9 cellular contexts compared by ENCODE assay signal in the genomic region with DNA sequence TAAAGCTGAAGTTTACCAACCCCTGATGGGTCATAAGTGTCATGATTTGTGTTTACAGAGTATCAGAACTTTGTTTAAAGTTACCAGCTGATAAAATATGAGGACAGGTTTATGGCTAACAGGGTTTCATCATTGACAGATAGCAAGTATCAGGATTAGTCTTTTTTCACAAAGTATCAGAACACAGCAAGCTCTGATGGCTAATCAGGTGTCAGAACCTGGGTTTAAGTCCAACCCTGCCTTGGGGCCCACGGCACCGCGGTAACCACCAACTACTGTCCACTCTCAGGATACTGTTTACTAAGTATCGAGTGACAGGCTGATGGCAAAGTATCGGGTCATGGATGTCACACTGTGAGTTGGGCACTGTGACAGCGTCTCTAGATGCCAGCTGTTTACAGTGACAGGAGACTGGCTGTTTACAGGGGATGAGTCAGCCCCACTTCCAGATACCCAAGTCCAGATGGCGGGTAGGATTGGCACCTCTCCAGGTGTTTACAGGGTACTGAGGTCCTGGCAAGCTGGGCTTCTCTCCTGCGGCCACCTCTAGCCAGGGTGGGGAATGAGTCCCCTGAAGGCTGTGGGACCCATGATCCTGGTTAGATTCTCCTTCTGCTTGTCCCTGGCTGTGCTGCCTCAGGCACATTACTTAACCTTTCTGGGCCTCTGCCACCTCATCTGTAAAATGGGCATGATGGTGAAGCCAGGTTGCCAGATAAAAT. TPM values are rescaled to one million over a fixed set of nuclear protein-coding genes. Genes with fewer than 3 reads are reported as not detected.
A peak's percentile ranks its signal among the peaks of the same experiment; 100 is the strongest.
DNase-seq lines count a peak whose midpoint lies in the region; ATAC-seq and TF ChIP-seq lines count a peak whose summit lies in the region.
"Had no signal": no experiment of that assay in that cellular context is flagged by ENCODE, and none has a peak within 500 bp of the region (broad histone marks: within the 10 kb centered on the region; RNA-seq: fewer than 3 reads in every experiment).

No MANE protein-coding gene starts in this region.

- intact Hi-C loops in CD4-positive, alpha-beta T cell (cut with DNase I, micrococcal nuclease), result loop anchor here in 1 of 2 experiments (2.0 kb wide), 1 partner anchor 17 kb away; no protein-coding TSS in a partner anchor
- intact Hi-C loops in uterus (cut with DNase I; ENCODE audit: low total_unique reads), result no loop called here

- H3K4me1 ChIP-seq in uterus, result no peaks in the 10 kb centered on the region

- no peak overlapping the region for H3K4me3 ChIP-seq in uterus

- no peaks in the 10 kb centered on the region for H3K27me3 Mint-ChIP-seq in T-helper 17 cell
- H3K27me3 Mint-ChIP-seq in CD4-positive, alpha-beta T cell, result no peaks in the 10 kb centered on the region

- H3K36me3 Mint-ChIP-seq in T-helper 17 cell (ENCODE audit: low read depth), result no peaks in the 10 kb centered on the region
- no peaks in the 10 kb centered on the region for H3K36me3 Mint-ChIP-seq in CD4-positive, alpha-beta T cell (ENCODE audit: low read depth)

- CTCF ChIA-PET in CD4-positive, alpha-beta T cell (lab: Charles Lee), result interaction anchor here (0.9 to 1.4 kb wide), 2 partner anchors 97 to 358 kb away, joined by 3 to 4 read pairs; a partner anchor contains a TSS

- H3K27ac ChIP-seq in CD4-positive, alpha-beta T cell (ENCODE audit: low read depth, low read length), result no peak overlapping the region
- H3K27ac ChIP-seq in uterus, result no peak overlapping the region

- H3K4me3 Mint-ChIP-seq in T-helper 17 cell, result no peak overlapping the region
- no peak overlapping the region for H3K4me3 Mint-ChIP-seq in CD4-positive, alpha-beta T cell

- TF ChIP-seq POLR2A in uterus (IDR thresholded peaks at IDR 0.05), result no peak

- H3K4me1 Mint-ChIP-seq in T-helper 17 cell, result peaks cover 8% of the 10 kb centered on the region
- peaks cover 19% of the 10 kb centered on the region for H3K4me1 Mint-ChIP-seq in CD4-positive, alpha-beta T cell (ENCODE audit: low read depth)

- H3K27me3 ChIP-seq in CD4-positive, alpha-beta T cell (ENCODE audit: control insufficient read depth, insufficient read depth, low read length), result no peaks in the 10 kb centered on the region
- H3K27me3 ChIP-seq in uterus, result no peaks in the 10 kb centered on the region

- H3K9me3 ChIP-seq in T-helper 17 cell (ENCODE audit: control insufficient read depth, low read length, poor library complexity, severe bottlenecking) (no peaks in the 10 kb centered on the region), uterus (no peaks in the 10 kb centered on the region)
- no peaks in the 10 kb centered on the region for H3K9me3 ChIP-seq in CD4-positive, alpha-beta T cell (ENCODE audit: control insufficient read depth, low read length)

- H3K36me3 ChIP-seq in uterus, result no peaks in the 10 kb centered on the region

- TF ChIP-seq CTCF in CD4-positive, alpha-beta T cell (IDR thresholded peaks at IDR 0.05), result no peak
- TF ChIP-seq CTCF in uterus (IDR thresholded peaks at IDR 0.05), result no peak

- POLR2A ChIA-PET in CD4-positive, alpha-beta T cell (lab: Charles Lee), result interaction anchor here (0.7 to 1.6 kb wide), 4 partner anchors 9 to 122 kb away, joined by 3 to 5 read pairs (median 3); no protein-coding TSS in a partner anchor

- ATAC-seq in T-helper 17 cell (no peak), GM19324 (IDR thresholded peaks at IDR 0.05; ENCODE audit: low FRiP score, unreplicated experiment) (no peak)
- no peak for ATAC-seq in CD4-positive, alpha-beta T cell (ENCODE audit: poor library complexity)

- H3K9me3 Mint-ChIP-seq in CD4-positive, alpha-beta T cell, result no peaks in the 10 kb centered on the region

- H3K27ac Mint-ChIP-seq in T-helper 17 cell, result peak overlapping the region; percentile 39
- H3K27ac Mint-ChIP-seq in CD4-positive, alpha-beta T cell, result no peak overlapping the region

- peak; percentile 34 for DNase-seq in AG20443 (ENCODE audit: low spot score)
- peak; percentile 85 for DNase-seq in M059J (ENCODE audit: low read depth)
- no peak for DNase-seq in T-helper 17 cell
- peak; percentile 79 for DNase-seq in kidney tubule cell (ENCODE audit: low spot score)
- no peak for DNase-seq in CD4-positive, alpha-beta T cell
- DNase-seq in activated CD4-positive, alpha-beta T cell treated with anti-CD3 and anti-CD28 coated beads for 48 hours, result no peak
- DNase-seq in uterus, result no peak
- DNase-seq: DND-41 had no signal

RNA-seq across cellular contexts. Expression of a gene that starts 21.8 kb away (rescaled TPM):
- 9.4 and 12.8 TPM in 2 replicates for total RNA-seq in M059J (2014; rRNA removed; shearing (Covaris generic))
- 100 to 1,000 TPM; 165 to 166 TPM for total RNA-seq in T-helper 17 cell
- total RNA-seq in CD4-positive, alpha-beta T cell, result 100 to 1,000 TPM; 325 to 341 TPM
- 10 to 100 TPM; 18.7 to 77.9 (median 43.1) TPM for total RNA-seq in uterus

RNA-seq across cellular contexts. Expression of a gene that starts 57.0 kb away (rescaled TPM):
- 2.3 and 3.8 TPM in 2 replicates for total RNA-seq in M059J (2014; rRNA removed; shearing (Covaris generic))
- 10 to 100 TPM; 56.7 to 71.1 TPM for total RNA-seq in T-helper 17 cell
- total RNA-seq in CD4-positive, alpha-beta T cell, result 10 to 100 TPM; 20.5 to 22.5 TPM
- total RNA-seq in uterus, result 1 to 10 TPM in 1 of 4 donors, under 1 TPM in 2, not detected in 1; 0.41 to 6.5 (median 0.61) TPM

Comparison
In these comparisons a context has a peak if more than half of its experiments do, and no peak if none do; other contexts are left out.
1. DNase-seq: peak in AG20443 (single experiment), M059J (single experiment) and kidney tubule cell (single experiment); none in T-helper 17 cell (0 of 3), CD4-positive, alpha-beta T cell (0 of 10), activated CD4-positive, alpha-beta T cell treated with anti-CD3 and anti-CD28 coated beads for 48 hours (single experiment) and uterus (0 of 2).